17 cellular contexts compared by ENCODE assay signal in genomic region chr7:6251653-6252052, GRCh38. TPM values are rescaled to one million over a fixed set of nuclear protein-coding genes. Genes with fewer than 3 reads are reported as not detected.
DNase-seq lines count a peak whose midpoint lies in the region; TF ChIP-seq lines count a peak whose summit lies in the region.
"Had no signal": no experiment of that assay in that cellular context is flagged by ENCODE, and none has a peak within 500 bp of the region (broad histone marks: within the 10 kb centered on the region; RNA-seq: fewer than 3 reads in every experiment).

No MANE protein-coding gene starts in this region.

- H3K9ac ChIP-seq in smooth muscle cell (ENCODE audit: low read depth), result peak overlapping the region; percentile 81

- H3K36me3 ChIP-seq in HEK293 (ENCODE audit: control insufficient read depth in 2 of 2, insufficient read depth in 1 of 2, low read length in 2 of 2), result no peaks in the 10 kb centered on the region
- H3K36me3 ChIP-seq in smooth muscle cell (ENCODE audit: low read depth), result no peaks in the 10 kb centered on the region
- H3K36me3 ChIP-seq: sigmoid colon, suprapubic skin, WERI-Rb-1 had no signal

- DNase-seq in SW480 (ENCODE audit: low spot score) (peak; percentile 90), fibroblast of peridontal ligament (ENCODE audit: extremely low read depth) (peak; percentile 69), smooth muscle cell (lab: John Stamatoyannopoulos, UW; ENCODE audit: unreplicated experiment) (no peak), KBM-7 (no peak), H4 (ENCODE audit: low spot score) (no peak), NCI-H2029 treated with DMSO at 0.1 percent for 48 hours (lab: John Stamatoyannopoulos, UW) (no peak)
- DNase-seq: DMS53; immature natural killer cell; NCI-H1092; NCI-H2171; NCI-H774; sigmoid colon; stimulated activated CD4-positive, alpha-beta T cell treated with anti-CD3 and anti-CD28 coated beads, Interleukin-4, amount 100 ng/mL, for 24 hours; WERI-Rb-1 had no signal

- no peak overlapping the region for H2AFZ ChIP-seq in smooth muscle cell (ENCODE audit: low read depth)

- POLR2A ChIA-PET in HEK293 (lab: Yijun Ruan, JAX), result no interaction called here

- TF ChIP-seq CTCF in HEK293 (tag by site-specific recombination; IDR thresholded peaks at IDR 0.05) (no peak), smooth muscle cell (IDR thresholded peaks at IDR 0.05; ENCODE audit: borderline replicate concordance, insufficient read depth, poor library complexity, severe bottlenecking) (no peak)

- H3F3A ChIP-seq in smooth muscle cell (ENCODE audit: low read depth), result peaks cover 23% of the 10 kb centered on the region

- no peaks in the 10 kb centered on the region for H3K27me3 ChIP-seq in smooth muscle cell (ENCODE audit: low read depth)
- H3K27me3 ChIP-seq: sigmoid colon, suprapubic skin had no signal

- no peaks in the 10 kb centered on the region for H3K9me3 ChIP-seq in HEK293 (ENCODE audit: control insufficient read depth, insufficient read depth, low read depth, low read length)
- H3K9me3 ChIP-seq in smooth muscle cell (replicated peaks; ENCODE audit: low read depth), result no peaks in the 10 kb centered on the region
- H3K9me3 ChIP-seq: sigmoid colon, suprapubic skin had no signal

- H3K4me2 ChIP-seq in smooth muscle cell, result peak overlapping the region; percentile 65

- in situ Hi-C loops in KBM-7 (cut with MboI; ENCODE audit: low pct_unique_long_range_greater_than_20kb, low sequenced_read_pairs), result no loop called here

- H3K79me2 ChIP-seq in smooth muscle cell (ENCODE audit: low read depth), result peaks cover 38% of the 10 kb centered on the region

- H3K27ac ChIP-seq in HEK293 (ENCODE audit: extremely low read depth, low read depth, low read length) (no peak overlapping the region), smooth muscle cell (ENCODE audit: low read depth) (peak overlapping the region; percentile 91)
- H3K27ac ChIP-seq: C4-2B, suprapubic skin, WERI-Rb-1 had no signal

- H4K20me1 ChIP-seq in smooth muscle cell (ENCODE audit: low read depth), result peaks cover 10% of the 10 kb centered on the region

- CTCF ChIA-PET in HEK293 (lab: Yijun Ruan, JAX), result interaction anchor here (1.7 kb wide), 1 partner anchor 18 kb away, joined by 5 read pairs; no protein-coding TSS in a partner anchor

- H3K4me3 ChIP-seq in HEK293 (ENCODE audit: low read depth, low read length) (no peak overlapping the region), smooth muscle cell (no peak overlapping the region)
- H3K4me3 ChIP-seq: sigmoid colon, suprapubic skin had no signal

- 9% methylated on average over 4 of the region's 4 CpGs for WGBS in smooth muscle cell (ENCODE audit: low lambda C conversion rate)

- H3K4me1 ChIP-seq in HEK293 (ENCODE audit: control insufficient read depth, insufficient read depth, low read length) (peaks cover 13% of the 10 kb centered on the region; the same call in 1 of the 2 replicates), smooth muscle cell (ENCODE audit: low read depth) (peaks cover 32% of the 10 kb centered on the region)

TF ChIP-seq in HEK293, 187 proteins besides CTCF, POLR2A, EP300 and RAD21 (continues in another document):
- TF ChIP-seq ZNF311 (tag by site-specific recombination; IDR thresholded peaks at IDR 0.05; ENCODE audit: borderline replicate concordance) (no peak), ZNF776 (tag by site-specific recombination; IDR thresholded peaks at IDR 0.05; ENCODE audit: borderline replicate concordance) (no peak), ZBTB26 (tag by site-specific recombination; optimal IDR thresholded peaks at IDR 0.05) (no peak), GLIS1 (tag by site-specific recombination; IDR thresholded peaks at IDR 0.05) (no peak), ZNF791 (tag by site-specific recombination; IDR thresholded peaks at IDR 0.05) (no peak), SP7 (tag by site-specific recombination; IDR thresholded peaks at IDR 0.05) (peak; percentile 61), PRDM2 (tag by site-specific recombination; IDR thresholded peaks at IDR 0.05; ENCODE audit: borderline replicate concordance) (no peak), ZBTB20 (tag by site-specific recombination; IDR thresholded peaks at IDR 0.05) (no peak), ZNF629 (tag by site-specific recombination; IDR thresholded peaks at IDR 0.05) (no peak), TRIM28 (IDR thresholded peaks at IDR 0.05; ENCODE audit: borderline replicate concordance, low read length) (peak; percentile 36; the same call in 1 of the 2 replicates)
- TF ChIP-seq, protein P1, sequence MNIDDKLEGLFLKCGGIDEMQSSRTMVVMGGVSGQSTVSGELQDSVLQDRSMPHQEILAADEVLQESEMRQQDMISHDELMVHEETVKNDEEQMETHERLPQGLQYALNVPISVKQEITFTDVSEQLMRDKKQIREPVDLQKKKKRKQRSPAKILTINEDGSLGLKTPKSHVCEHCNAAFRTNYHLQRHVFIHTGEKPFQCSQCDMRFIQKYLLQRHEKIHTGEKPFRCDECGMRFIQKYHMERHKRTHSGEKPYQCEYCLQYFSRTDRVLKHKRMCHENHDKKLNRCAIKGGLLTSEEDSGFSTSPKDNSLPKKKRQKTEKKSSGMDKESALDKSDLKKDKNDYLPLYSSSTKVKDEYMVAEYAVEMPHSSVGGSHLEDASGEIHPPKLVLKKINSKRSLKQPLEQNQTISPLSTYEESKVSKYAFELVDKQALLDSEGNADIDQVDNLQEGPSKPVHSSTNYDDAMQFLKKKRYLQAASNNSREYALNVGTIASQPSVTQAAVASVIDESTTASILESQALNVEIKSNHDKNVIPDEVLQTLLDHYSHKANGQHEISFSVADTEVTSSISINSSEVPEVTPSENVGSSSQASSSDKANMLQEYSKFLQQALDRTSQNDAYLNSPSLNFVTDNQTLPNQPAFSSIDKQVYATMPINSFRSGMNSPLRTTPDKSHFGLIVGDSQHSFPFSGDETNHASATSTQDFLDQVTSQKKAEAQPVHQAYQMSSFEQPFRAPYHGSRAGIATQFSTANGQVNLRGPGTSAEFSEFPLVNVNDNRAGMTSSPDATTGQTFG (tag by site-specific recombination; IDR thresholded peaks at IDR 0.05; ENCODE audit: borderline replicate concordance), result no peak

RNA-seq across cellular contexts. Expression of gene CYTH3, which starts 20.8 kb away (rescaled TPM):
- total RNA-seq in smooth muscle cell, result 7.6 and 18.4 TPM in 2 replicates
- polyA plus RNA-seq in smooth muscle cell, result 11.4 and 12.3 TPM in 2 replicates
- 7.4 and 9.8 TPM in 2 replicates for total RNA-seq in H4 (2014; rRNA removed; shearing (Covaris generic))

Comparison
In these comparisons a context has a peak if more than half of its experiments do, and no peak if none do; other contexts are left out.
1. DNase-seq: peak in SW480 (single experiment) and fibroblast of peridontal ligament (single experiment); none in smooth muscle cell (single experiment), KBM-7 (single experiment), H4 (single experiment) and NCI-H2029 treated with DMSO at 0.1 percent for 48 hours (single experiment).